In genomic region chr17:28371245-28372202, GRCh38 we compare ENCODE assay signal across 1 cellular context.
TF ChIP-seq lines count a peak whose summit lies in the region.

SARM1 (plus strand) TSS chr17:28371694; CDS start chr17:28372033, 339 bp downstream.

TF ChIP-seq in K562, 482 proteins besides CTCF, POLR2A, EP300 and RAD21 (continued from another document and continues in another):
- TF ChIP-seq ARID3B (CRISPR knock-in tag; IDR thresholded peaks at IDR 0.05; ENCODE audit: borderline replicate concordance) (no peak), NFIC (IDR thresholded peaks at IDR 0.05) (no peak), U2AF1 (optimal IDR thresholded peaks at IDR 0.05; ENCODE audit: low read depth, low read length) (no peak), STAT5B (CRISPR knock-in tag; IDR thresholded peaks at IDR 0.05) (no peak), TAF15 (IDR thresholded peaks at IDR 0.05; ENCODE audit: low read depth, low read length) (no peak), THAP12 (CRISPR knock-in tag; IDR thresholded peaks at IDR 0.05) (no peak), PCBP2 (IDR thresholded peaks at IDR 0.05; ENCODE audit: low read depth, low read length, poor library complexity, severe bottlenecking) (no peak), TGIF2 (CRISPR knock-in tag; IDR thresholded peaks at IDR 0.05) (no peak), ZNF785 (CRISPR knock-in tag; IDR thresholded peaks at IDR 0.05) (no peak), MEIS2 (IDR thresholded peaks at IDR 0.05; ENCODE audit: partially characterized antibody) (no peak), ZZZ3 (IDR thresholded peaks at IDR 0.05) (no peak), RCOR1 (IDR thresholded peaks at IDR 0.05; ENCODE audit: borderline replicate concordance in 1 of 2, low read depth in 2 of 2, low read length in 2 of 2) (peak in 1 of 2 experiments; percentile 56; a peak in 1 of 4 replicates), MNT (conservative IDR thresholded peaks at IDR 0.05) (peak; percentile 60 to 76), CBX1 (IDR thresholded peaks at IDR 0.05; ENCODE audit: low read depth) (no peak), USF2 (CRISPR knock-in tag; IDR thresholded peaks at IDR 0.05) (peak; percentile 97), BRF1 (IDR thresholded peaks at IDR 0.05; ENCODE audit: borderline replicate concordance, extremely low read depth, insufficient read length) (no peak), TEAD2 (tag; IDR thresholded peaks at IDR 0.05) (no peak), MEF2A (IDR thresholded peaks at IDR 0.05; ENCODE audit: control insufficient read depth, low read depth, low read length) (no peak), SRF (CRISPR knock-in tag; IDR thresholded peaks at IDR 0.05) (no peak), BMI1 (IDR thresholded peaks at IDR 0.05; ENCODE audit: low read length) (no peak), ZBTB7A (IDR thresholded peaks at IDR 0.05; ENCODE audit: borderline replicate concordance, control insufficient read depth, low read depth, low read length) (no peak; the same call in 1 of the 2 replicates), RBM22 (IDR thresholded peaks at IDR 0.05; ENCODE audit: low read depth, low read length, poor library complexity, severe bottlenecking) (no peak), VEZF1 (CRISPR knock-in tag; IDR thresholded peaks at IDR 0.05) (peak; percentile 67), ZNF239 (CRISPR knock-in tag; IDR thresholded peaks at IDR 0.05) (no peak), NCOA1 (IDR thresholded peaks at IDR 0.05; ENCODE audit: low read depth) (no peak), SMAD2 (IDR thresholded peaks at IDR 0.05; ENCODE audit: low read depth, low read length) (no peak), ZNF395 (CRISPR knock-in tag; IDR thresholded peaks at IDR 0.05) (no peak), EGR1 (conservative IDR thresholded peaks at IDR 0.05) (peak; percentile 77), ZFP30 (CRISPR knock-in tag; IDR thresholded peaks at IDR 0.05; ENCODE audit: borderline replicate concordance) (no peak), TFE3 (CRISPR knock-in tag; IDR thresholded peaks at IDR 0.05) (peak; percentile 59), CHD7 (IDR thresholded peaks at IDR 0.05; ENCODE audit: low read depth, low read length) (no peak), LCOR (CRISPR knock-in tag; IDR thresholded peaks at IDR 0.05) (no peak), CXXC5 (CRISPR knock-in tag; IDR thresholded peaks at IDR 0.05) (peak; percentile 42), MXI1 (IDR thresholded peaks at IDR 0.05; ENCODE audit: low read depth, low read length) (no peak), E2F4 (CRISPR knock-in tag; IDR thresholded peaks at IDR 0.05; ENCODE audit: low read depth) (no peak)
